14 cellular contexts compared by ENCODE assay signal in the genomic region with DNA sequence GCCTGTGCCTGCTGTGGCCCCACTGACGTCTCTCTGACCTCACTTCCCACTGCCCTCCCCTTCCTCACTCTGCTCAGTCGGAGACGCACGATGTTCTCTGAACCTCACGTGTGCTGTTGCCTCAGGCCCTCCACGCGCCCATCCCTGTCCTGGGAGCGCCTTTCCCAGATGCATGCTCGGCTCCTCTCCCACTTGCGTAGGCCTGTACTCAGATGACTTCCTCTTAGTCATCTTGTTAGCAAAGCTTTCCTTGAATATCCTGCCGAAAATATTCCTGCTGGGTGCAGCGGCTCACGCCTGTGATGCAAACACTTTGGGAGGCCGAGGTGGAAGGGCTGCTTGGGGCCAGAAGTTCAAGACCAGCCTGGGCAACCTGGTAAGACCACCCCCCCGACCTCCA. TPM values are rescaled to one million over a fixed set of nuclear protein-coding genes. Genes with fewer than 3 reads are reported as not detected.
DNase-seq lines count a peak whose midpoint lies in the region; ATAC-seq, FAIRE-seq and TF ChIP-seq lines count a peak whose summit lies in the region.
"Had no signal": no experiment of that assay in that cellular context is flagged by ENCODE, and none has a peak within 500 bp of the region (broad histone marks: within the 10 kb centered on the region; RNA-seq: fewer than 3 reads in every experiment).

No MANE protein-coding gene starts in this region.

- intact Hi-C loops in upper lobe of right lung (cut with DNase I) = no loop called here

- no peak for FAIRE-seq in astrocyte (lab: Jason Lieb, UNC)

- ATAC-seq in upper lobe of right lung (peak; percentile 84), HG02571 (IDR thresholded peaks at IDR 0.05; ENCODE audit: unreplicated experiment) (no peak)

- H3K4me2 ChIP-seq in astrocyte (ENCODE audit: low read length) = peak overlapping the region; percentile 21

- peaks cover 40% of the 10 kb centered on the region for H3K27me3 Mint-ChIP-seq in astrocyte (ENCODE audit: low read depth, unreplicated experiment)

- H3K27ac ChIP-seq in astrocyte (ENCODE audit: low read depth, low read length) (peak overlapping the region; percentile 54), right atrium auricular region (no peak overlapping the region), upper lobe of right lung (no peak overlapping the region)
- H3K27ac ChIP-seq: 22Rv1, gastrocnemius medialis, HL-60 had no signal

- H3K4me1 ChIP-seq in astrocyte (ENCODE audit: insufficient read depth, low read length) (peaks cover 3% of the 10 kb centered on the region), right atrium auricular region (no peaks in the 10 kb centered on the region), upper lobe of right lung (no peaks in the 10 kb centered on the region)
- H3K4me1 ChIP-seq: gastrocnemius medialis, tibial nerve had no signal

- H3K27ac Mint-ChIP-seq in astrocyte (ENCODE audit: unreplicated experiment) = no peak overlapping the region

- no peaks in the 10 kb centered on the region for H3K4me1 Mint-ChIP-seq in astrocyte (ENCODE audit: low read depth, unreplicated experiment)

- H3K36me3 Mint-ChIP-seq in astrocyte (ENCODE audit: low read depth, unreplicated experiment) = no peaks in the 10 kb centered on the region

- no peak overlapping the region for H3K4me3 Mint-ChIP-seq in astrocyte (ENCODE audit: unreplicated experiment)

- peak overlapping the region; percentile 49 for H2AFZ ChIP-seq in astrocyte (ENCODE audit: low read depth, low read length)

- H3K79me2 ChIP-seq in astrocyte (ENCODE audit: insufficient read depth, low read length) = no peaks in the 10 kb centered on the region

- no peaks in the 10 kb centered on the region for H3K9me3 Mint-ChIP-seq in astrocyte (ENCODE audit: unreplicated experiment)

- DNase-seq in NCI-H82 (lab: John Stamatoyannopoulos, UW) (peak; percentile 41), NCI-H82 treated with DMSO at 0.1 percent for 48 hours (lab: John Stamatoyannopoulos, UW; ENCODE audit: unreplicated experiment) (no peak), astrocyte (ENCODE audit: low read depth) (peak; percentile 96), right atrium auricular region (ENCODE audit: low spot score) (peak; percentile 67), upper lobe of right lung (peak; percentile 70), NK-92 (lab: John Stamatoyannopoulos, UW; ENCODE audit: unreplicated experiment) (no peak), GDM1 (lab: John Stamatoyannopoulos, UW) (no peak)
- DNase-seq: activated T-cell treated with anti-CD3 and anti-CD28 coated beads for 4 hours had no signal

- H3K9me3 ChIP-seq in astrocyte (ENCODE audit: insufficient read depth, low read depth, low read length) (no peaks in the 10 kb centered on the region), right atrium auricular region (no peaks in the 10 kb centered on the region), upper lobe of right lung (no peaks in the 10 kb centered on the region)
- H3K9me3 ChIP-seq: gastrocnemius medialis, tibial nerve had no signal

- TF ChIP-seq CTCF in astrocyte (IDR thresholded peaks at IDR 0.05; ENCODE audit: insufficient read depth, low read depth, low read length) (no peak), right atrium auricular region (IDR thresholded peaks at IDR 0.05) (no peak), upper lobe of right lung (IDR thresholded peaks at IDR 0.05) (no peak)

- H4K20me1 ChIP-seq in astrocyte (ENCODE audit: insufficient read depth, low read length) = no peaks in the 10 kb centered on the region

- H3K27me3 ChIP-seq in astrocyte (ENCODE audit: insufficient read depth, low read length) (no peaks in the 10 kb centered on the region), right atrium auricular region (no peaks in the 10 kb centered on the region), upper lobe of right lung (no peaks in the 10 kb centered on the region)

- H3K36me3 ChIP-seq in astrocyte (ENCODE audit: insufficient read depth, low read length) (no peaks in the 10 kb centered on the region), right atrium auricular region (no peaks in the 10 kb centered on the region), upper lobe of right lung (no peaks in the 10 kb centered on the region)
- H3K36me3 ChIP-seq: gastrocnemius medialis, tibial nerve had no signal

- peak overlapping the region; percentile 48 for H3K9ac ChIP-seq in astrocyte (ENCODE audit: low read length)

- H3K4me3 ChIP-seq in astrocyte (ENCODE audit: insufficient read depth, low read depth, low read length) (no peak overlapping the region), right atrium auricular region (no peak overlapping the region), upper lobe of right lung (no peak overlapping the region)
- H3K4me3 ChIP-seq: gastrocnemius medialis, tibial nerve had no signal

RNA-seq across cellular contexts. Expression of gene SYT5, which starts 9.3 kb away (rescaled TPM):
- total RNA-seq in astrocyte (1.1 and 1.9 TPM in 2 replicates), right atrium auricular region (under 1 TPM in 1 of 2 donors, not detected in 1; 0.08 TPM), upper lobe of right lung (not detected)
- total RNA-seq: gastrocnemius medialis, skeletal muscle tissue, tibial nerve had no signal

RNA-seq across cellular contexts. Expression of gene PTPRH, which starts 19.9 kb away (rescaled TPM):
- total RNA-seq in astrocyte (0.99 and 1.0 TPM in 2 replicates), right atrium auricular region (1 to 10 TPM; 1.3 to 7.8 TPM), upper lobe of right lung (not detected)

RNA-seq across cellular contexts. Expression of gene DNAAF3, which starts 23.0 kb away (rescaled TPM):
- 1.3 and 1.8 TPM in 2 replicates for total RNA-seq in astrocyte
- 1 to 10 TPM in 1 of 2 donors, under 1 TPM in 1; 0.89 to 2.7 TPM for total RNA-seq in right atrium auricular region
- total RNA-seq in upper lobe of right lung = 1.5 TPM
- total RNA-seq: skeletal muscle tissue had no signal

RNA-seq across cellular contexts. Expression of gene TNNI3, which starts 31.9 kb away (rescaled TPM):
- total RNA-seq in astrocyte (not detected in 2 replicates), right atrium auricular region (1,000 to 10,000 TPM; 3,822 to 4,003 TPM), upper lobe of right lung (not detected)
- total RNA-seq: tibial nerve had no signal

RNA-seq across cellular contexts. Expression of gene TMEM86B, which starts 39.1 kb away (rescaled TPM):
- total RNA-seq in astrocyte (2.7 and 3.9 TPM in 2 replicates), right atrium auricular region (1 to 10 TPM in 1 of 2 donors, not detected in 1; 1.3 TPM), upper lobe of right lung (4.3 TPM)

Comparison
In these comparisons a context has a peak if more than half of its experiments do, and no peak if none do; other contexts are left out.
1. DNase-seq: peak in NCI-H82 (single experiment), astrocyte (single experiment), right atrium auricular region (single experiment) and upper lobe of right lung (single experiment); none in NCI-H82 treated with DMSO at 0.1 percent for 48 hours (single experiment), NK-92 (single experiment) and GDM1 (single experiment).